8 cellular contexts compared by ENCODE assay signal in the genomic region with DNA sequence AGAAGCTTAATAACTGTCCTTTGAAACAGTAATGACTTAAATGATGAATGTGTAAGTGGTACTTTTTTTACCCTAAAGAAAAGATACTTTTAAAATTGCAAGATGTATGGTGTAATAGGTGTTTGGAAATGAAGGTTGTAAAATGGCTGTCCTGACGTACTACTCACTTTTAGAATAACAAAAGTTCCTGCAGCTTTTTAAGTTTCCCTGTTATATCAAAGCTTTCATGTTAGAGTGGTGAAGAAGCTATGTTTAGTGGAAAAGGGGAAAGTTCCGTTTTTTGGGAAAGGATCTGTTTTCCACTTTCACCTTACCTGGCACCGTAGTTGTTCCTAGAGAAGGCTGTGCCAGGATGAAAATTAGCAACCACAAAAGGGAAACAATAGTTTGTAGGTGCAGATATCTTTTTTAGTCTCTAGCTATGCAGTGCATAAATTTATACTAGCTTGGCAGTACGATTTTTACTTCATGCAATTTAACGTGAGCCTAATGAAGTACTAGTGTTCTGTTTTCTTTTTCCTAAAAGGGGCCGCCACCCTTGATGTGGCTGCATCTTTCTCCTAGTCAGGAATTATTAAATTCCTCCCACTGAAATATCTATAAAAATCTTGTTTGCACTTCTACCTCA. TPM values are rescaled to one million over a fixed set of nuclear protein-coding genes. Genes with fewer than 3 reads are reported as not detected.
DNase-seq lines count a peak whose midpoint lies in the region; ATAC-seq and TF ChIP-seq lines count a peak whose summit lies in the region.

No MANE protein-coding gene starts in this region.

- peaks cover 52% of the 10 kb centered on the region for H3K79me2 ChIP-seq in KMS-11 (ENCODE audit: insufficient read depth, low read depth)

- TF ChIP-seq CTCF in BJ (IDR thresholded peaks at IDR 0.05; ENCODE audit: insufficient read depth, low read depth, low read length) = no peak
- TF ChIP-seq CTCF in KMS-11 (conservative IDR thresholded peaks at IDR 0.05; ENCODE audit: low read depth, low read length) = no peak
- no peak for TF ChIP-seq CTCF in cardiac fibroblast (IDR thresholded peaks at IDR 0.05; ENCODE audit: low read depth, low read length)

- H2AFZ ChIP-seq in KMS-11 (ENCODE audit: low read depth) = peak overlapping the region; percentile 85; the same call in 1 of the 2 replicates

- peak overlapping the region; percentile 92 for H3K4me3 ChIP-seq in BJ (ENCODE audit: low read depth, low read length)
- no peak overlapping the region for H3K4me3 ChIP-seq in KMS-11 (IDR thresholded peaks at IDR 0.05; ENCODE audit: insufficient read depth, low read depth, low read length)
- H3K4me3 ChIP-seq in cardiac fibroblast (replicated peaks in 1 of 2; ENCODE audit: low read depth in 2 of 2, low read length in 2 of 2) = peak overlapping the region; percentile 83 to 94
- peak overlapping the region; percentile 87 to 94 for H3K4me3 ChIP-seq in muscle layer of duodenum (ENCODE audit: low read depth in 1 of 2, low read length in 2 of 2)

- no peaks in the 10 kb centered on the region for H4K20me1 ChIP-seq in KMS-11 (ENCODE audit: insufficient read depth)

- H3K27ac ChIP-seq in KMS-11 (peak overlapping the region; percentile 98), muscle layer of duodenum (ENCODE audit: low read length) (peak overlapping the region; percentile 90)

- POLR2A ChIA-PET in BJ (lab: Charles Lee) = interaction anchor here (0.7 to 1.3 kb wide), 2 partner anchors 28 to 378 kb away, joined by 3 to 4 read pairs; no protein-coding TSS in a partner anchor

- H3K4me1 ChIP-seq in KMS-11 (ENCODE audit: low read depth, poor library complexity, severe bottlenecking) = peaks cover 74% of the 10 kb centered on the region
- peaks cover 8 to 17% of the 10 kb centered on the region in 2 donors for H3K4me1 ChIP-seq in muscle layer of duodenum (ENCODE audit: control insufficient read depth in 1 of 2, insufficient read depth in 2 of 2, low read length in 2 of 2)

- no peak for DNase-seq in BJ (ENCODE audit: low read depth)
- DNase-seq in cardiac fibroblast (ENCODE audit: low read depth in 2 of 2) = peak; percentile 15 to 38
- DNase-seq in stimulated activated CD8-positive, alpha-beta memory T cell treated with anti-CD3 and anti-CD28 coated beads, Interleukin-4, amount 100 ng/mL, for 48 hours = no peak

- H3K27me3 ChIP-seq in BJ (ENCODE audit: control insufficient read depth, insufficient read depth, low read length) (no peaks in the 10 kb centered on the region), KMS-11 (ENCODE audit: insufficient read depth, low read depth) (no peaks in the 10 kb centered on the region), muscle layer of duodenum (ENCODE audit: low read depth, low read length) (no peaks in the 10 kb centered on the region)

- H3K36me3 ChIP-seq in BJ (ENCODE audit: control insufficient read depth, insufficient read depth, low read length) (no peaks in the 10 kb centered on the region), KMS-11 (ENCODE audit: insufficient read depth) (no peaks in the 10 kb centered on the region), muscle layer of duodenum (ENCODE audit: control insufficient read depth in 1 of 2, insufficient read depth in 2 of 2, low read length in 2 of 2) (peaks cover 0 to 8% of the 10 kb centered on the region in 2 donors)

- peak overlapping the region; percentile 79 for H3K4me2 ChIP-seq in KMS-11

- H3K9me3 ChIP-seq in muscle layer of duodenum (ENCODE audit: control insufficient read depth in 1 of 2, low read length in 2 of 2) = no peaks in the 10 kb centered on the region

- ATAC-seq in GM21367 (IDR thresholded peaks at IDR 0.05; ENCODE audit: unreplicated experiment) (no peak), esophagus mucosa (no peak), HG03139 (IDR thresholded peaks at IDR 0.05; ENCODE audit: unreplicated experiment) (no peak)

- H3K9ac ChIP-seq in KMS-11 = peak overlapping the region; percentile 91

- CTCF ChIA-PET in BJ (lab: Yijun Ruan, JAX) = interaction anchor here (0.8 to 4.9 kb wide), 18 partner anchors 12 to 468 kb away, joined by 3 to 53 read pairs (median 4); no protein-coding TSS in a partner anchor

RNA-seq across cellular contexts. Expression of gene TNPO1, which starts 1.3 kb away (rescaled TPM):
- 49.6 and 106 TPM in 2 replicates for polyA plus RNA-seq in BJ (2011; rRNA removed)
- polyA minus RNA-seq in BJ (2011; rRNA and poly(A)+ RNA removed) = 247 and 367 TPM in 2 replicates
- total RNA-seq in esophagus mucosa = 58.7 TPM

Comparison
In these comparisons a context has a peak if more than half of its experiments do, and no peak if none do; other contexts are left out.
1. DNase-seq: peak in cardiac fibroblast (2 of 2); none in BJ (single experiment) and stimulated activated CD8-positive, alpha-beta memory T cell treated with anti-CD3 and anti-CD28 coated beads, Interleukin-4, amount 100 ng/mL, for 48 hours (single experiment).